ENCODE assay signal across 8 cellular contexts in the genomic region with DNA sequence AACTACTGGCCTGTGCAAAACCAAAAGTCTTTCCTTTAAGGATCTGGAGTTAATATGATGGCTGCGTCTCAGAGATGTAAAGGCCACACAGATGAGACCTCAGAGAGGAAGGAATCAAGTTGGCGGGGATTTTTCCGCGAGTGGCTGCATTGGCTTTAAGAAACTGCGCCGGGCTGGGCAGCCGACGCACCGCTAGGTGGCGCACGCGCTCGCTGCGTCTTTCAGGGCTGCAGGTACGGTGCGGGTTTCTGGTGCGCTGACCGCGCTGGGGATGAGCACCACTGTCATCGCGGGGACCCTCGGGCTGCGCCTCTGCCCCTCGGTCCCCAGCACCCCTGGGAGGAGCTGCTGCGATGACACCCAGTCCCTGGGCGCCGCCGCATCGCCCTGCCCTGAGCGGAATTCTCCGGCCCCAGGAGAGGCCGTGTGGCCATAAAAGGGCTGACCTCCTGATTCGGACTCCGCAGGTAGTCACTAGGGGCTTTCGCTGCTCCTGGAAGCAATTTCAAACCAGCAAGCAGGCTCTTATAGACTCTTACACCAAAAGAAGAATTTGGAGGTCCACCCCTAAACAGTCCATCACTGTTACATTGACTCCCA.
A peak's percentile ranks its signal among the peaks of the same experiment; 100 is the strongest.
DNase-seq lines count a peak whose midpoint lies in the region; ATAC-seq and TF ChIP-seq lines count a peak whose summit lies in the region.

No MANE protein-coding gene starts in this region.

- no peak overlapping the region for H3K4me3 Mint-ChIP-seq in activated CD8-positive, alpha-beta memory T cell treated with anti-CD3 and anti-CD28 coated beads, Interleukin-2, amount 10 ng/mL, durations not matched to agents 7 days and 5 days
- no peak overlapping the region for H3K4me3 Mint-ChIP-seq in stimulated activated naive B cell treated with anti-CD40 and anti-IgM and Interleukin-4, amounts not matched to agents 10 μg/mL and 1 μg/mL and 100 μg/mL, for 72 hours

- peak; percentile 80 for ATAC-seq in activated CD8-positive, alpha-beta memory T cell treated with anti-CD3 and anti-CD28 coated beads, Interleukin-2, amount 10 ng/mL, durations not matched to agents 7 days and 5 days
- ATAC-seq in stimulated activated naive B cell treated with anti-CD40 and anti-IgM and Interleukin-4, amounts not matched to agents 10 μg/mL and 1 μg/mL and 100 μg/mL, for 72 hours (replicated peaks): peak; percentile 82 to 86
- ATAC-seq in HG02981 (IDR thresholded peaks at IDR 0.05; ENCODE audit: unreplicated experiment): no peak

- H3K27ac Mint-ChIP-seq in activated CD8-positive, alpha-beta memory T cell treated with anti-CD3 and anti-CD28 coated beads, Interleukin-2, amount 10 ng/mL, durations not matched to agents 7 days and 5 days: no peak overlapping the region
- H3K27ac Mint-ChIP-seq in stimulated activated naive B cell treated with anti-CD40 and anti-IgM and Interleukin-4, amounts not matched to agents 10 μg/mL and 1 μg/mL and 100 μg/mL, for 72 hours: no peak overlapping the region

- no peaks in the 10 kb centered on the region for H3K9me3 Mint-ChIP-seq in activated CD8-positive, alpha-beta memory T cell treated with anti-CD3 and anti-CD28 coated beads, Interleukin-2, amount 10 ng/mL, durations not matched to agents 7 days and 5 days (ENCODE audit: low read depth)
- peaks cover 2 to 9% of the 10 kb centered on the region in 2 donors for H3K9me3 Mint-ChIP-seq in stimulated activated naive B cell treated with anti-CD40 and anti-IgM and Interleukin-4, amounts not matched to agents 10 μg/mL and 1 μg/mL and 100 μg/mL, for 72 hours

- peak; percentile 8 for DNase-seq in SKM-1 treated with dmso at 0.1 percent for 144 hours (lab: John Stamatoyannopoulos, UW; ENCODE audit: unreplicated experiment)
- DNase-seq in SKM-1 (lab: John Stamatoyannopoulos, UW; ENCODE audit: unreplicated experiment): no peak
- peak; percentile 8 for DNase-seq in NCI-H226
- peak; percentile 62 for DNase-seq in activated CD8-positive, alpha-beta memory T cell treated with anti-CD3 and anti-CD28 coated beads, Interleukin-2, amount 10 ng/mL, durations not matched to agents 7 days and 5 days
- no peak for DNase-seq in epithelial cell of proximal tubule (ENCODE audit: low read depth)
- peak; percentile 51 for DNase-seq in mucosa of gallbladder (ENCODE audit: low spot score)
- DNase-seq in stimulated activated naive B cell treated with anti-CD40 and anti-IgM and Interleukin-4, amounts not matched to agents 10 μg/mL and 1 μg/mL and 100 μg/mL, for 72 hours: peak; percentile 39

- H3K27me3 Mint-ChIP-seq in activated CD8-positive, alpha-beta memory T cell treated with anti-CD3 and anti-CD28 coated beads, Interleukin-2, amount 10 ng/mL, durations not matched to agents 7 days and 5 days: peaks cover 18% of the 10 kb centered on the region
- peaks cover 56 to 59% of the 10 kb centered on the region in 2 donors for H3K27me3 Mint-ChIP-seq in stimulated activated naive B cell treated with anti-CD40 and anti-IgM and Interleukin-4, amounts not matched to agents 10 μg/mL and 1 μg/mL and 100 μg/mL, for 72 hours

- H3K4me1 Mint-ChIP-seq in activated CD8-positive, alpha-beta memory T cell treated with anti-CD3 and anti-CD28 coated beads, Interleukin-2, amount 10 ng/mL, durations not matched to agents 7 days and 5 days: no peaks in the 10 kb centered on the region
- no peaks in the 10 kb centered on the region for H3K4me1 Mint-ChIP-seq in stimulated activated naive B cell treated with anti-CD40 and anti-IgM and Interleukin-4, amounts not matched to agents 10 μg/mL and 1 μg/mL and 100 μg/mL, for 72 hours

- H3K36me3 Mint-ChIP-seq in activated CD8-positive, alpha-beta memory T cell treated with anti-CD3 and anti-CD28 coated beads, Interleukin-2, amount 10 ng/mL, durations not matched to agents 7 days and 5 days: no peaks in the 10 kb centered on the region
- H3K36me3 Mint-ChIP-seq in stimulated activated naive B cell treated with anti-CD40 and anti-IgM and Interleukin-4, amounts not matched to agents 10 μg/mL and 1 μg/mL and 100 μg/mL, for 72 hours: no peaks in the 10 kb centered on the region

- no peak overlapping the region for H3K4me3 ChIP-seq in epithelial cell of proximal tubule (ENCODE audit: low read depth, low read length)

- CTCF ChIA-PET in activated CD8-positive, alpha-beta memory T cell treated with anti-CD3 and anti-CD28 coated beads, Interleukin-2, amount 10 ng/mL, durations not matched to agents 7 days and 5 days (lab: Charles Lee): interaction anchor here (0.6 to 1.7 kb wide), 5 partner anchors 10 to 112 kb away, joined by 3 to 6 read pairs (median 3); no protein-coding TSS in a partner anchor

- TF ChIP-seq CTCF in epithelial cell of proximal tubule (conservative IDR thresholded peaks at IDR 0.05; ENCODE audit: low read depth, low read length): peak; percentile 83

Comparison
In these comparisons a context has a peak if more than half of its experiments do, and no peak if none do; other contexts are left out.
1. DNase-seq: peak in SKM-1 treated with dmso at 0.1 percent for 144 hours (single experiment), NCI-H226 (single experiment), activated CD8-positive, alpha-beta memory T cell treated with anti-CD3 and anti-CD28 coated beads, Interleukin-2, amount 10 ng/mL, durations not matched to agents 7 days and 5 days (single experiment), mucosa of gallbladder (single experiment) and stimulated activated naive B cell treated with anti-CD40 and anti-IgM and Interleukin-4, amounts not matched to agents 10 μg/mL and 1 μg/mL and 100 μg/mL, for 72 hours (single experiment); none in SKM-1 (single experiment) and epithelial cell of proximal tubule (single experiment).